In genomic region chr16:67843343-67843765, GRCh38 we compare ENCODE assay signal across 8 cellular contexts. TPM values are rescaled to one million over a fixed set of nuclear protein-coding genes. Genes with fewer than 3 reads are reported as not detected.
DNase-seq lines count a peak whose midpoint lies in the region; ATAC-seq and TF ChIP-seq lines count a peak whose summit lies in the region.

No MANE protein-coding gene starts in this region.

- intact Hi-C loops in dendritic cell treated with granulocyte-macrophage colony-stimulating factor and Interleukin-4, amounts not matched to agents 40 ng/mL and 50 ng/mL, for 4 days (cut with micrococcal nuclease) = no loop called here

- peaks cover 54% of the 10 kb centered on the region for H3K4me1 ChIP-seq in CD4-positive, CD25-positive, alpha-beta regulatory T cell (ENCODE audit: control insufficient read depth, insufficient read depth, low read length, poor library complexity, severe bottlenecking)

- peak overlapping the region; percentile 88 to 98 (median 96) for H3K4me3 Mint-ChIP-seq in CD4-positive, CD25-positive, alpha-beta regulatory T cell
- H3K4me3 Mint-ChIP-seq in dendritic cell treated with granulocyte-macrophage colony-stimulating factor and Interleukin-4, amounts not matched to agents 40 ng/mL and 50 ng/mL, for 4 days = peak overlapping the region; percentile 97

- H3K9me3 ChIP-seq in CD4-positive, CD25-positive, alpha-beta regulatory T cell (ENCODE audit: control insufficient read depth in 2 of 2, low read length in 2 of 2) = no peaks in the 10 kb centered on the region
- H3K9me3 ChIP-seq in MG63 (no peaks in the 10 kb centered on the region), neural cell (ENCODE audit: low read length) (no peaks in the 10 kb centered on the region)

- H3K27me3 ChIP-seq in CD4-positive, CD25-positive, alpha-beta regulatory T cell (ENCODE audit: control insufficient read depth, insufficient read depth, low read length) = no peaks in the 10 kb centered on the region
- H3K27me3 ChIP-seq in MG63 (no peaks in the 10 kb centered on the region), neural cell (ENCODE audit: insufficient read depth, low read depth, low read length) (no peaks in the 10 kb centered on the region)

- ATAC-seq in CD4-positive, CD25-positive, alpha-beta regulatory T cell (ENCODE audit: low read depth in 2 of 2) = no peak
- ATAC-seq in GM19023 (IDR thresholded peaks at IDR 0.05; ENCODE audit: unreplicated experiment) (no peak), GM21723 (IDR thresholded peaks at IDR 0.05; ENCODE audit: unreplicated experiment) (no peak)

- peaks cover 40% of the 10 kb centered on the region for H3K79me2 ChIP-seq in neural cell (replicated peaks; ENCODE audit: insufficient read depth, low read length)

- H3K27ac ChIP-seq in CD4-positive, CD25-positive, alpha-beta regulatory T cell (ENCODE audit: insufficient read depth, low read length, poor library complexity, severe bottlenecking) = peak overlapping the region; percentile 97
- H3K27ac ChIP-seq in neural cell (ENCODE audit: low read length) = peak overlapping the region; percentile 97

- no peaks in the 10 kb centered on the region for H3K36me3 ChIP-seq in CD4-positive, CD25-positive, alpha-beta regulatory T cell (ENCODE audit: control insufficient read depth, insufficient read depth, low read length)
- H3K36me3 ChIP-seq in MG63 (peaks cover 5% of the 10 kb centered on the region), neural cell (ENCODE audit: insufficient read depth, low read length) (no peaks in the 10 kb centered on the region)

- peak in 1 of 3 donors; percentile 59 for DNase-seq in CD4-positive, CD25-positive, alpha-beta regulatory T cell
- DNase-seq in MG63 = no peak
- no peak for DNase-seq in stimulated activated CD8-positive, alpha-beta memory T cell treated with anti-CD3 and anti-CD28 coated beads, Interleukin-4, amount 100 ng/mL, for 48 hours
- no peak for DNase-seq in NOMO-1 treated with dmso at 0.1 percent for 144 hours (lab: John Stamatoyannopoulos, UW; ENCODE audit: unreplicated experiment)

- H3F3A ChIP-seq in neural cell (ENCODE audit: insufficient read depth, low read length, poor library complexity, severe bottlenecking) = no peaks in the 10 kb centered on the region

- H2AFZ ChIP-seq in neural cell (ENCODE audit: low read depth, low read length) = no peak overlapping the region

- no peaks in the 10 kb centered on the region for H3K36me3 Mint-ChIP-seq in CD4-positive, CD25-positive, alpha-beta regulatory T cell
- peaks cover 25% of the 10 kb centered on the region for H3K36me3 Mint-ChIP-seq in dendritic cell treated with granulocyte-macrophage colony-stimulating factor and Interleukin-4, amounts not matched to agents 40 ng/mL and 50 ng/mL, for 4 days (ENCODE audit: low read depth)

- no peak for TF ChIP-seq RAD21 in neural cell (conservative IDR thresholded peaks at IDR 0.05)

- no peak for TF ChIP-seq EP300 in neural cell (conservative IDR thresholded peaks at IDR 0.05; ENCODE audit: poor library complexity, severe bottlenecking)

- peak overlapping the region; percentile 95 to 96 (median 95) for H3K27ac Mint-ChIP-seq in CD4-positive, CD25-positive, alpha-beta regulatory T cell
- H3K27ac Mint-ChIP-seq in dendritic cell treated with granulocyte-macrophage colony-stimulating factor and Interleukin-4, amounts not matched to agents 40 ng/mL and 50 ng/mL, for 4 days = peak overlapping the region; percentile 97

- H3K9ac ChIP-seq in neural cell (ENCODE audit: low read length) = peak overlapping the region; percentile 96

- no peaks in the 10 kb centered on the region for H4K20me1 ChIP-seq in neural cell (ENCODE audit: insufficient read depth)

- peaks cover 16 to 52% (median 32%) of the 10 kb centered on the region in 4 donors for H3K4me1 Mint-ChIP-seq in CD4-positive, CD25-positive, alpha-beta regulatory T cell
- peaks cover 46% of the 10 kb centered on the region for H3K4me1 Mint-ChIP-seq in dendritic cell treated with granulocyte-macrophage colony-stimulating factor and Interleukin-4, amounts not matched to agents 40 ng/mL and 50 ng/mL, for 4 days (ENCODE audit: low read depth)

- peak overlapping the region; percentile 89 for H3K4me3 ChIP-seq in CD4-positive, CD25-positive, alpha-beta regulatory T cell (ENCODE audit: low read depth, low read length)
- H3K4me3 ChIP-seq in MG63 = peak overlapping the region; percentile 96
- H3K4me3 ChIP-seq in neural cell (ENCODE audit: low read length) = peak overlapping the region; percentile 97

- H3K27me3 Mint-ChIP-seq in CD4-positive, CD25-positive, alpha-beta regulatory T cell = no peaks in the 10 kb centered on the region
- no peaks in the 10 kb centered on the region for H3K27me3 Mint-ChIP-seq in dendritic cell treated with granulocyte-macrophage colony-stimulating factor and Interleukin-4, amounts not matched to agents 40 ng/mL and 50 ng/mL, for 4 days

- H3K9me2 ChIP-seq in neural cell (ENCODE audit: insufficient read depth, low read length) = no peaks in the 10 kb centered on the region

- no peaks in the 10 kb centered on the region for H3K9me3 Mint-ChIP-seq in CD4-positive, CD25-positive, alpha-beta regulatory T cell
- H3K9me3 Mint-ChIP-seq in dendritic cell treated with granulocyte-macrophage colony-stimulating factor and Interleukin-4, amounts not matched to agents 40 ng/mL and 50 ng/mL, for 4 days = no peaks in the 10 kb centered on the region

- no peak for TF ChIP-seq CTCF in neural cell (IDR thresholded peaks at IDR 0.05; ENCODE audit: poor library complexity, severe bottlenecking)

- H3K4me2 ChIP-seq in neural cell (ENCODE audit: low read length) = peak overlapping the region; percentile 79

TF ChIP-seq in neural cell, 6 proteins besides CTCF, POLR2A, EP300 and RAD21:
- TF ChIP-seq SMC3 (conservative IDR thresholded peaks at IDR 0.05; ENCODE audit: poor library complexity) (peak; percentile 8), MXI1 (conservative IDR thresholded peaks at IDR 0.05; ENCODE audit: poor library complexity, severe bottlenecking) (peak; percentile 11)
- TF ChIP-seq, protein P1, sequence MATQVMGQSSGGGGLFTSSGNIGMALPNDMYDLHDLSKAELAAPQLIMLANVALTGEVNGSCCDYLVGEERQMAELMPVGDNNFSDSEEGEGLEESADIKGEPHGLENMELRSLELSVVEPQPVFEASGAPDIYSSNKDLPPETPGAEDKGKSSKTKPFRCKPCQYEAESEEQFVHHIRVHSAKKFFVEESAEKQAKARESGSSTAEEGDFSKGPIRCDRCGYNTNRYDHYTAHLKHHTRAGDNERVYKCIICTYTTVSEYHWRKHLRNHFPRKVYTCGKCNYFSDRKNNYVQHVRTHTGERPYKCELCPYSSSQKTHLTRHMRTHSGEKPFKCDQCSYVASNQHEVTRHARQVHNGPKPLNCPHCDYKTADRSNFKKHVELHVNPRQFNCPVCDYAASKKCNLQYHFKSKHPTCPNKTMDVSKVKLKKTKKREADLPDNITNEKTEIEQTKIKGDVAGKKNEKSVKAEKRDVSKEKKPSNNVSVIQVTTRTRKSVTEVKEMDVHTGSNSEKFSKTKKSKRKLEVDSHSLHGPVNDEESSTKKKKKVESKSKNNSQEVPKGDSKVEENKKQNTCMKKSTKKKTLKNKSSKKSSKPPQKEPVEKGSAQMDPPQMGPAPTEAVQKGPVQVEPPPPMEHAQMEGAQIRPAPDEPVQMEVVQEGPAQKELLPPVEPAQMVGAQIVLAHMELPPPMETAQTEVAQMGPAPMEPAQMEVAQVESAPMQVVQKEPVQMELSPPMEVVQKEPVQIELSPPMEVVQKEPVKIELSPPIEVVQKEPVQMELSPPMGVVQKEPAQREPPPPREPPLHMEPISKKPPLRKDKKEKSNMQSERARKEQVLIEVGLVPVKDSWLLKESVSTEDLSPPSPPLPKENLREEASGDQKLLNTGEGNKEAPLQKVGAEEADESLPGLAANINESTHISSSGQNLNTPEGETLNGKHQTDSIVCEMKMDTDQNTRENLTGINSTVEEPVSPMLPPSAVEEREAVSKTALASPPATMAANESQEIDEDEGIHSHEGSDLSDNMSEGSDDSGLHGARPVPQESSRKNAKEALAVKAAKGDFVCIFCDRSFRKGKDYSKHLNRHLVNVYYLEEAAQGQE (IDR thresholded peaks at IDR 0.05; ENCODE audit: borderline replicate concordance) = no peak

RNA-seq across cellular contexts. Expression of gene THAP11, which starts 1.2 kb away (rescaled TPM):
- 32.2 TPM for total RNA-seq in CD4-positive, CD25-positive, alpha-beta regulatory T cell
- 100 to 1,000 TPM; 132 to 166 (median 141) TPM for polyA plus RNA-seq in CD4-positive, CD25-positive, alpha-beta regulatory T cell
- 37.2 and 42.9 TPM in 2 replicates for total RNA-seq in MG63 (2014; rRNA removed; shearing (Covaris generic); ENCODE audit: low replicate concordance)
- polyA plus RNA-seq in neural cell = 42.6 and 50.7 TPM in 2 replicates
- polyA minus RNA-seq in neural cell = 38.9 and 44.1 TPM in 2 replicates

RNA-seq across cellular contexts. Expression of gene NUTF2, which starts 3.4 kb away (rescaled TPM):
- 48.5 TPM for total RNA-seq in CD4-positive, CD25-positive, alpha-beta regulatory T cell
- 100 to 1,000 TPM; 115 to 158 (median 131) TPM for polyA plus RNA-seq in CD4-positive, CD25-positive, alpha-beta regulatory T cell
- total RNA-seq in MG63 (2014; rRNA removed; shearing (Covaris generic); ENCODE audit: low replicate concordance) = 55.9 and 178 TPM in 2 replicates
- 98.6 and 144 TPM in 2 replicates for polyA plus RNA-seq in neural cell
- 119 and 158 TPM in 2 replicates for polyA minus RNA-seq in neural cell

RNA-seq across cellular contexts. Expression of gene CENPT, which starts 4.1 kb away (rescaled TPM):
- total RNA-seq in CD4-positive, CD25-positive, alpha-beta regulatory T cell = 79.9 TPM
- polyA plus RNA-seq in CD4-positive, CD25-positive, alpha-beta regulatory T cell = 10 to 100 TPM; 13.5 to 17.1 (median 14.6) TPM
- total RNA-seq in MG63 (2014; rRNA removed; shearing (Covaris generic); ENCODE audit: low replicate concordance) = 20.4 and 27.4 TPM in 2 replicates
- polyA plus RNA-seq in neural cell = 104 and 135 TPM in 2 replicates
- polyA minus RNA-seq in neural cell = 28.1 and 32.1 TPM in 2 replicates

RNA-seq across cellular contexts. Expression of gene EDC4, which starts 29.5 kb away (rescaled TPM):
- total RNA-seq in CD4-positive, CD25-positive, alpha-beta regulatory T cell = 103 TPM
- polyA plus RNA-seq in CD4-positive, CD25-positive, alpha-beta regulatory T cell = 10 to 100 TPM; 24.7 to 42.3 (median 33.8) TPM
- total RNA-seq in MG63 (2014; rRNA removed; shearing (Covaris generic); ENCODE audit: low replicate concordance) = 19.8 and 38.6 TPM in 2 replicates
- polyA plus RNA-seq in neural cell = 66.0 and 81.7 TPM in 2 replicates
- polyA minus RNA-seq in neural cell = 65.9 and 83.8 TPM in 2 replicates

RNA-seq across cellular contexts. Expression of gene TSNAXIP1, which starts 36.7 kb away (rescaled TPM):
- total RNA-seq in CD4-positive, CD25-positive, alpha-beta regulatory T cell = 0.39 TPM
- not detected for polyA plus RNA-seq in CD4-positive, CD25-positive, alpha-beta regulatory T cell
- total RNA-seq in MG63 (2014; rRNA removed; shearing (Covaris generic); ENCODE audit: low replicate concordance) = 1.4 TPM in 1 of 2 replicates, not detected in the other
- 24.2 and 31.0 TPM in 2 replicates for polyA plus RNA-seq in neural cell
- 5.4 and 6.5 TPM in 2 replicates for polyA minus RNA-seq in neural cell
